ENCODE assay signal across 8 cellular contexts in the genomic region with DNA sequence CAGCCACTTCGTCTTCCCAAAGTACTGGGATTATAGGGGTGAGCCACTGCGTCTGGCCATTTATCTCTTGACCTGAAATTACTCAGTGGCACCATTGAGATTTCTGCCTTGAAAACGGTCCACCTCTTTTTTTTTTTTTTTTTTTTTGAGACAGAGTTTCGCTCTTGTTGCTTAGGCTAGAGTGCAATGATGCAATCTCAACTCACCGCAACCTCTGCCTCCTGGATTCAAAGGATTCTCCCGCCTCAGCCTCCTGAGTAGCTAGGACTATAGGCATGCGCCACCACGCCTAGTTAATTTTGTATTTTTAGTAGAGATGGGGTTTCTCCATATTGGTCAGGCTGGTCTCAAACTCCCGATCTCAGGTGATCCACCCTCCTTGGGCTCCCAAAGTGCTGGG. TPM values are rescaled to one million over a fixed set of nuclear protein-coding genes. Genes with fewer than 3 reads are reported as not detected.
DNase-seq lines count a peak whose midpoint lies in the region; ATAC-seq and TF ChIP-seq lines count a peak whose summit lies in the region.
"Not testable (repeated sequence)": the region's sequence is repeated elsewhere in the genome, so short reads cannot be mapped to it uniquely, and the experiment has no call there.

No MANE protein-coding gene starts in this region.

- H3K4me1 Mint-ChIP-seq in CD4-positive, CD25-positive, alpha-beta regulatory T cell: peaks cover 0 to 21% (median 1%) of the 10 kb centered on the region in 4 donors
- H3K4me1 Mint-ChIP-seq in MCF 10A (ENCODE audit: insufficient read depth, unreplicated experiment) (peaks cover 36% of the 10 kb centered on the region), nephron progenitor cell (peaks cover 20% of the 10 kb centered on the region)

- not testable (repeated sequence) for H3K9me3 Mint-ChIP-seq in CD4-positive, CD25-positive, alpha-beta regulatory T cell; MCF 10A (ENCODE audit: unreplicated experiment); nephron progenitor cell

- H3K27me3 Mint-ChIP-seq in CD4-positive, CD25-positive, alpha-beta regulatory T cell; MCF 10A (ENCODE audit: insufficient read depth, unreplicated experiment); nephron progenitor cell (ENCODE audit: low read depth, poor library complexity): not testable (repeated sequence)

- CTCF ChIA-PET in MCF 10A (lab: Yijun Ruan, JAX): interaction anchor here (0.6 to 1.0 kb wide), 3 partner anchors 10 to 277 kb away, joined by 3 to 6 read pairs (median 4); a partner anchor contains a TSS

- peak overlapping the region in 2 of 3 donors; percentile 23 to 44 for H3K27ac Mint-ChIP-seq in CD4-positive, CD25-positive, alpha-beta regulatory T cell
- H3K27ac Mint-ChIP-seq in MCF 10A (ENCODE audit: low read depth, unreplicated experiment): peak overlapping the region; percentile 59
- H3K27ac Mint-ChIP-seq in nephron progenitor cell: peak overlapping the region; percentile 48

- WGBS in right cardiac atrium: 90% methylated on average over 9 of the region's 9 CpGs

- not testable (repeated sequence) for BruUV-seq in MCF 10A (replicated peaks; lab: Mats Ljungman, UMichigan)

- intact Hi-C loops in MCF 10A (cut with micrococcal nuclease); right cardiac atrium (cut with DNase I); tibial artery (cut with DNase I; ENCODE audit: low total_unique reads): not testable (repeated sequence)

- POLR2A ChIA-PET in MCF 10A (lab: Yijun Ruan, JAX): interaction anchor here (0.8 to 1.1 kb wide), 2 partner anchors 26 to 47 kb away, joined by 3 to 7 read pairs; no protein-coding TSS in a partner anchor

- peaks cover 21% of the 10 kb centered on the region for H3K36me3 Mint-ChIP-seq in CD4-positive, CD25-positive, alpha-beta regulatory T cell
- peaks cover 29% of the 10 kb centered on the region for H3K36me3 Mint-ChIP-seq in MCF 10A (ENCODE audit: insufficient read depth, unreplicated experiment)
- peaks cover 25% of the 10 kb centered on the region for H3K36me3 Mint-ChIP-seq in nephron progenitor cell (ENCODE audit: low read depth)

- H3K27me3 ChIP-seq in CD4-positive, CD25-positive, alpha-beta regulatory T cell (ENCODE audit: control insufficient read depth, insufficient read depth, low read length); WERI-Rb-1 (ENCODE audit: insufficient read depth, low read depth, severe bottlenecking); cardiac muscle cell; right cardiac atrium (ENCODE audit: control insufficient read depth, insufficient read depth); skeletal muscle tissue (ENCODE audit: control insufficient read depth in 3 of 3, insufficient read depth in 3 of 3, low read length in 3 of 3); tibial artery: not testable (repeated sequence)

- not testable (repeated sequence) for ATAC-seq in CD4-positive, CD25-positive, alpha-beta regulatory T cell (ENCODE audit: low read depth in 2 of 2); right cardiac atrium

- H3K9ac ChIP-seq in skeletal muscle tissue (ENCODE audit: low read depth in 1 of 3, low read length in 3 of 3): not testable (repeated sequence)

- not testable (repeated sequence) for H3K4me3 ChIP-seq in CD4-positive, CD25-positive, alpha-beta regulatory T cell (ENCODE audit: low read depth, low read length); WERI-Rb-1 (ENCODE audit: low read depth, low read length); cardiac muscle cell; right cardiac atrium (ENCODE audit: low read length); skeletal muscle tissue (ENCODE audit: low read length in 3 of 3); tibial artery

- not testable (repeated sequence) for H3K4me1 ChIP-seq in CD4-positive, CD25-positive, alpha-beta regulatory T cell (ENCODE audit: control insufficient read depth, insufficient read depth, low read length, poor library complexity, severe bottlenecking); right cardiac atrium (ENCODE audit: control insufficient read depth, insufficient read depth, low read length)
- peaks cover 56% of the 10 kb centered on the region for H3K4me1 ChIP-seq in cardiac muscle cell (ENCODE audit: low read depth)
- peaks cover 36 to 41% (median 40%) of the 10 kb centered on the region in 3 donors for H3K4me1 ChIP-seq in skeletal muscle tissue (ENCODE audit: control insufficient read depth in 3 of 3, insufficient read depth in 3 of 3, low read length in 3 of 3)
- H3K4me1 ChIP-seq in tibial artery: peaks cover 0 to 62% (median 25%) of the 10 kb centered on the region in 4 donors

- H3K4me3 Mint-ChIP-seq in CD4-positive, CD25-positive, alpha-beta regulatory T cell; MCF 10A (ENCODE audit: unreplicated experiment); nephron progenitor cell: not testable (repeated sequence)

- not testable (repeated sequence) for H3K27ac ChIP-seq in CD4-positive, CD25-positive, alpha-beta regulatory T cell (ENCODE audit: insufficient read depth, low read length, poor library complexity, severe bottlenecking); WERI-Rb-1
- H3K27ac ChIP-seq in cardiac muscle cell: peak overlapping the region; percentile 98
- peak overlapping the region; percentile 45 for H3K27ac ChIP-seq in right cardiac atrium (ENCODE audit: low read length)
- peak overlapping the region; percentile 58 for H3K27ac ChIP-seq in skeletal muscle tissue (ENCODE audit: low read depth, low read length)
- H3K27ac ChIP-seq in tibial artery: peak overlapping the region; percentile 55 to 79

- not testable (repeated sequence) for DNase-seq in CD4-positive, CD25-positive, alpha-beta regulatory T cell; MCF 10A (ENCODE audit: unreplicated experiment); cardiac muscle cell (ENCODE audit: low read depth in 1 of 2, low spot score in 1 of 2); right cardiac atrium; nephron progenitor cell; tibial artery
- peak; percentile 11 for DNase-seq in WERI-Rb-1

- H3K9me3 ChIP-seq in CD4-positive, CD25-positive, alpha-beta regulatory T cell (ENCODE audit: control insufficient read depth in 2 of 2, low read length in 2 of 2); WERI-Rb-1 (ENCODE audit: severe bottlenecking); cardiac muscle cell (ENCODE audit: low read depth); right cardiac atrium (ENCODE audit: control insufficient read depth, low read length); skeletal muscle tissue (ENCODE audit: control insufficient read depth in 3 of 3, low read length in 3 of 3); tibial artery: not testable (repeated sequence)

- peaks cover 19% of the 10 kb centered on the region for H3K36me3 ChIP-seq in CD4-positive, CD25-positive, alpha-beta regulatory T cell (ENCODE audit: control insufficient read depth, insufficient read depth, low read length)
- peaks cover 11% of the 10 kb centered on the region; the same call in 1 of the 2 replicates for H3K36me3 ChIP-seq in WERI-Rb-1
- not testable (repeated sequence) for H3K36me3 ChIP-seq in cardiac muscle cell; skeletal muscle tissue (ENCODE audit: control insufficient read depth in 3 of 3, insufficient read depth in 3 of 3, low read length in 3 of 3); tibial artery

- TF ChIP-seq CTCF in WERI-Rb-1 (IDR thresholded peaks at IDR 0.05; ENCODE audit: low read depth, low read length); MCF 10A (IDR thresholded peaks at IDR 0.05; ENCODE audit: unreplicated experiment); cardiac muscle cell (IDR thresholded peaks at IDR 0.05; ENCODE audit: low read depth, low read length); nephron progenitor cell (IDR thresholded peaks at IDR 0.05); tibial artery (IDR thresholded peaks at IDR 0.05): not testable (repeated sequence)

RNA-seq across cellular contexts. Expression of a gene that starts 39.0 kb away (rescaled TPM):
- 62.7 TPM for total RNA-seq in CD4-positive, CD25-positive, alpha-beta regulatory T cell
- polyA plus RNA-seq in CD4-positive, CD25-positive, alpha-beta regulatory T cell: 10 to 100 TPM; 21.1 to 33.5 (median 28.0) TPM
- total RNA-seq in MCF 10A (2022) (142 and 148 TPM in 2 replicates), cardiac muscle cell (130 and 137 TPM in 2 replicates), right cardiac atrium (100 to 1,000 TPM in 1 of 4 donors, 10 to 100 TPM in 3; 62.7 to 123 (median 68.6) TPM), skeletal muscle tissue (40.2 TPM)
- polyA plus RNA-seq in cardiac muscle cell (146 and 163 TPM in 2 replicates), right cardiac atrium (35.4 TPM)
